21 cellular contexts compared by ENCODE assay signal in genomic region chr1:33740040-33740745, GRCh38.
DNase-seq lines count a peak whose midpoint lies in the region; ATAC-seq, FAIRE-seq and TF ChIP-seq lines count a peak whose summit lies in the region.
"Had no signal": no experiment of that assay in that cellular context is flagged by ENCODE, and none has a peak within 500 bp of the region (broad histone marks: within the 10 kb centered on the region; RNA-seq: fewer than 3 reads in every experiment).

No MANE protein-coding gene starts in this region.

- intact Hi-C loops in CD4-positive, alpha-beta T cell (cut with DNase I, micrococcal nuclease) = no loop called here

- H3K9me3 Mint-ChIP-seq in activated CD8-positive, alpha-beta memory T cell treated with anti-CD3 and anti-CD28 coated beads, Interleukin-2, amount 10 ng/mL, durations not matched to agents 7 days and 5 days (ENCODE audit: low read depth) = no peaks in the 10 kb centered on the region
- H3K9me3 Mint-ChIP-seq in CD4-positive, alpha-beta T cell = no peaks in the 10 kb centered on the region

- H3K36me3 Mint-ChIP-seq in activated CD8-positive, alpha-beta memory T cell treated with anti-CD3 and anti-CD28 coated beads, Interleukin-2, amount 10 ng/mL, durations not matched to agents 7 days and 5 days = no peaks in the 10 kb centered on the region
- H3K36me3 Mint-ChIP-seq in CD4-positive, alpha-beta T cell (ENCODE audit: low read depth) = no peaks in the 10 kb centered on the region
- H3K36me3 Mint-ChIP-seq: CD8-positive, alpha-beta memory T cell had no signal

- FAIRE-seq in bronchial epithelial cell (lab: Jason Lieb, UNC) = peak; percentile 36

- POLR2A ChIA-PET in CD4-positive, alpha-beta T cell (lab: Charles Lee) = no interaction called here

- H3K36me3 ChIP-seq in bronchial epithelial cell (ENCODE audit: control insufficient read depth, insufficient read depth, low read length) (no peaks in the 10 kb centered on the region), MG63 (no peaks in the 10 kb centered on the region)
- H3K36me3 ChIP-seq: BLaER1 treated with 17β-estradiol and CSF1 and Interleukin-3, amounts not matched to agents 10 nM and 100 nM; Peyer's patch had no signal

- CTCF ChIA-PET in activated CD8-positive, alpha-beta memory T cell treated with anti-CD3 and anti-CD28 coated beads, Interleukin-2, amount 10 ng/mL, durations not matched to agents 7 days and 5 days (lab: Charles Lee) = no interaction called here
- CTCF ChIA-PET in CD4-positive, alpha-beta T cell (lab: Charles Lee) = no interaction called here

- H3K27me3 ChIP-seq in bronchial epithelial cell (ENCODE audit: control insufficient read depth, insufficient read depth, low read length) (no peaks in the 10 kb centered on the region), MG63 (no peaks in the 10 kb centered on the region)
- H3K27me3 ChIP-seq in CD4-positive, alpha-beta T cell (ENCODE audit: control insufficient read depth, insufficient read depth, low read length) = no peaks in the 10 kb centered on the region
- H3K27me3 ChIP-seq: BLaER1 treated with 17β-estradiol and CSF1 and Interleukin-3, amounts not matched to agents 10 nM and 100 nM; Peyer's patch had no signal

- no peaks in the 10 kb centered on the region for H3K9me3 ChIP-seq in CD4-positive, alpha-beta T cell (ENCODE audit: control insufficient read depth, low read length)
- H3K9me3 ChIP-seq in MG63 = no peaks in the 10 kb centered on the region
- H3K9me3 ChIP-seq: BLaER1 treated with 17β-estradiol and CSF1 and Interleukin-3, amounts not matched to agents 10 nM and 100 nM; Peyer's patch had no signal

- no peak for TF ChIP-seq CTCF in bronchial epithelial cell (IDR thresholded peaks at IDR 0.05; ENCODE audit: insufficient read depth, low read length, severe bottlenecking)
- no peak for TF ChIP-seq CTCF in CD4-positive, alpha-beta T cell (IDR thresholded peaks at IDR 0.05)

- peak; percentile 13 for DNase-seq in activated CD8-positive, alpha-beta memory T cell treated with anti-CD3 and anti-CD28 coated beads for 24 hours
- no peak for DNase-seq in activated CD8-positive, alpha-beta memory T cell treated with anti-CD3 and anti-CD28 coated beads, Interleukin-2, amount 10 ng/mL, durations not matched to agents 7 days and 5 days
- DNase-seq in bronchial epithelial cell (ENCODE audit: low read depth) = no peak
- peak; percentile 39 for DNase-seq in iPS-NIHi7 (ENCODE audit: extremely low spot score)
- no peak for DNase-seq in CD4-positive, alpha-beta T cell
- no peak for DNase-seq in activated CD4-positive, CD25-positive, alpha-beta regulatory T cell treated with anti-CD3 and anti-CD28 coated beads, Interleukin-2, amount 50 U/mL, for 72 hours
- no peak for DNase-seq in MG63
- DNase-seq: CD8-positive, alpha-beta memory T cell; DMS153; DND-41; NCI-H1092; NCI-H1417 treated with DMSO at 0.1 percent for 48 hours; NCI-H1694 treated with DMSO at 0.1 percent for 48 hours; NCI-H2081; NCI-H226; NCI-H510A; NCI-H69; Peyer's patch; SHP77 treated with DMSO at 0.1 percent for 48 hours had no signal

- no peak overlapping the region for H3K4me3 Mint-ChIP-seq in activated CD8-positive, alpha-beta memory T cell treated with anti-CD3 and anti-CD28 coated beads, Interleukin-2, amount 10 ng/mL, durations not matched to agents 7 days and 5 days
- H3K4me3 Mint-ChIP-seq in CD4-positive, alpha-beta T cell = no peak overlapping the region
- H3K4me3 Mint-ChIP-seq: CD8-positive, alpha-beta memory T cell had no signal

- H3K27me3 Mint-ChIP-seq in activated CD8-positive, alpha-beta memory T cell treated with anti-CD3 and anti-CD28 coated beads, Interleukin-2, amount 10 ng/mL, durations not matched to agents 7 days and 5 days = no peaks in the 10 kb centered on the region
- peaks cover 31% of the 10 kb centered on the region for H3K27me3 Mint-ChIP-seq in CD4-positive, alpha-beta T cell

- ATAC-seq in activated CD8-positive, alpha-beta memory T cell treated with anti-CD3 and anti-CD28 coated beads, Interleukin-2, amount 10 ng/mL, durations not matched to agents 7 days and 5 days = no peak
- ATAC-seq in CD4-positive, alpha-beta T cell (ENCODE audit: poor library complexity) = no peak
- ATAC-seq in HG02938 (IDR thresholded peaks at IDR 0.05; ENCODE audit: unreplicated experiment) = no peak

- no peaks in the 10 kb centered on the region for H3K4me1 Mint-ChIP-seq in activated CD8-positive, alpha-beta memory T cell treated with anti-CD3 and anti-CD28 coated beads, Interleukin-2, amount 10 ng/mL, durations not matched to agents 7 days and 5 days
- H3K4me1 Mint-ChIP-seq in CD4-positive, alpha-beta T cell (ENCODE audit: low read depth) = no peaks in the 10 kb centered on the region
- H3K4me1 Mint-ChIP-seq: CD8-positive, alpha-beta memory T cell had no signal

- no peak overlapping the region for H3K27ac ChIP-seq in CD4-positive, alpha-beta T cell (ENCODE audit: low read depth, low read length)
- H3K27ac ChIP-seq: BLaER1 treated with 17β-estradiol and CSF1 and Interleukin-3, amounts not matched to agents 10 nM and 100 nM; Peyer's patch had no signal

- H3K4me3 ChIP-seq in bronchial epithelial cell (ENCODE audit: low read depth, low read length) = no peak overlapping the region
- no peak overlapping the region for H3K4me3 ChIP-seq in MG63
- H3K4me3 ChIP-seq: BLaER1 treated with 17β-estradiol and CSF1 and Interleukin-3, amounts not matched to agents 10 nM and 100 nM; Peyer's patch had no signal

- H3K27ac Mint-ChIP-seq in activated CD8-positive, alpha-beta memory T cell treated with anti-CD3 and anti-CD28 coated beads, Interleukin-2, amount 10 ng/mL, durations not matched to agents 7 days and 5 days = no peak overlapping the region
- no peak overlapping the region for H3K27ac Mint-ChIP-seq in CD4-positive, alpha-beta T cell
- H3K27ac Mint-ChIP-seq: CD8-positive, alpha-beta memory T cell had no signal

Comparison
In these comparisons a context has a peak if more than half of its experiments do, and no peak if none do; other contexts are left out.
1. DNase-seq: peak in activated CD8-positive, alpha-beta memory T cell treated with anti-CD3 and anti-CD28 coated beads for 24 hours (single experiment) and iPS-NIHi7 (single experiment); none in activated CD8-positive, alpha-beta memory T cell treated with anti-CD3 and anti-CD28 coated beads, Interleukin-2, amount 10 ng/mL, durations not matched to agents 7 days and 5 days (single experiment), bronchial epithelial cell (single experiment), CD4-positive, alpha-beta T cell (0 of 10), activated CD4-positive, CD25-positive, alpha-beta regulatory T cell treated with anti-CD3 and anti-CD28 coated beads, Interleukin-2, amount 50 U/mL, for 72 hours (single experiment) and MG63 (single experiment).